In the genomic region with DNA sequence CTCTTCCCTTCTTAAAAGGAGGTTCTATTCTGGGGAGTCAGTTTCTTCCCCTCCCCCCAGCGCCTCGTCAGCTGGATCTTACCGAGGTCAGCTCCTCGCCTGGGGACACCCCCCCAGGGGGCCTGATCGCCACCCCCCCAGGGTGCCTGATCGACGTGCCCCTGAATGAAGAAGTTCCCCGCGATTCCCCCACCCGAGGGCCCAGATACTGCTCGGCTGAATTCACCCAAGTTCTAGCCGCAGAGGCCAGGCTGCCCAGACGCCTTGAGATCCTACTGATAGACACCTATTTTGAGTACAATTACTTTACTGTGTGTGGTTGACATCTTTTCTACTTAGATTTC, we compare ENCODE assay signal across 8 cellular contexts. TPM values are rescaled to one million over a fixed set of nuclear protein-coding genes. Genes with fewer than 3 reads are reported as not detected.
DNase-seq lines count a peak whose midpoint lies in the region; TF ChIP-seq lines count a peak whose summit lies in the region.

No MANE protein-coding gene starts in this region.

- H3K27ac ChIP-seq in ACC112 (ENCODE audit: low read depth, low read length) (no peak overlapping the region), HUES48 (ENCODE audit: low read depth, low read length) (no peak overlapping the region), mammary epithelial cell (ENCODE audit: insufficient read depth, low read depth, low read length) (no peak overlapping the region)

- dilution Hi-C loops in mammary epithelial cell (cut with HindIII; ENCODE audit: low sequenced_read_pairs): no loop called here

- no peak for TF ChIP-seq POLR2A in lower leg skin (IDR thresholded peaks at IDR 0.05)

- H4K20me1 ChIP-seq in mammary epithelial cell (ENCODE audit: insufficient read depth, low read length): no peaks in the 10 kb centered on the region

- TF ChIP-seq CTCF in mammary epithelial cell (conservative IDR thresholded peaks at IDR 0.05 in 1 of 2, IDR thresholded peaks at IDR 0.05 in 1 of 2; ENCODE audit: extremely low read depth in 1 of 2, insufficient read depth in 1 of 2, low read depth in 1 of 2, low read length in 2 of 2) (no peak), lower leg skin (IDR thresholded peaks at IDR 0.05) (no peak)

- H3K4me3 ChIP-seq in ACC112 (ENCODE audit: low read depth, low read length): peak overlapping the region; percentile 91
- peak overlapping the region; percentile 85 for H3K4me3 ChIP-seq in HUES48 (ENCODE audit: low read depth, low read length)
- H3K4me3 ChIP-seq in mammary epithelial cell (replicated peaks in 1 of 3; ENCODE audit: insufficient read depth in 1 of 3, low read depth in 2 of 3, low read length in 3 of 3): peak overlapping the region; percentile 54 to 82 (median 72)
- H3K4me3 ChIP-seq in lower leg skin (ENCODE audit: low read depth, poor library complexity, severe bottlenecking): no peak overlapping the region

- H2AFZ ChIP-seq in ACC112 (ENCODE audit: low read length, unreplicated experiment): no peak overlapping the region
- H2AFZ ChIP-seq in mammary epithelial cell (ENCODE audit: low read depth, low read length): peak overlapping the region; percentile 91

- H3K9ac ChIP-seq in HUES48 (ENCODE audit: low read depth, low read length) (0 out of 2 replicates have a peak overlapping the region, but pooled peaks have one; percentile 35), mammary epithelial cell (ENCODE audit: insufficient read depth, low read length) (no peak overlapping the region)

- H3K36me3 ChIP-seq in ACC112 (ENCODE audit: insufficient read depth, low read length): no peaks in the 10 kb centered on the region
- 0 out of 2 replicates have a peak, but pooled peaks cover 11% of the 10 kb centered on the region for H3K36me3 ChIP-seq in HUES48 (ENCODE audit: control insufficient read depth, insufficient read depth, low read length)
- no peaks in the 10 kb centered on the region for H3K36me3 ChIP-seq in mammary epithelial cell (ENCODE audit: insufficient read depth, low read length)

- H3K4me2 ChIP-seq in mammary epithelial cell (ENCODE audit: insufficient read depth, low read depth, low read length): peak overlapping the region; percentile 96

- DNase-seq in mammary epithelial cell (no peak), myocyte (ENCODE audit: low read depth) (peak; percentile 45), lower leg skin (ENCODE audit: low spot score in 2 of 2) (no peak), NCI-H345 (lab: John Stamatoyannopoulos, UW) (no peak), NCI-H774 (lab: John Stamatoyannopoulos, UW) (no peak), NOMO-1 treated with dmso at 0.1 percent for 144 hours (lab: John Stamatoyannopoulos, UW; ENCODE audit: unreplicated experiment) (no peak)

- H3K4me1 ChIP-seq in ACC112 (ENCODE audit: control insufficient read depth, insufficient read depth, low read length, unreplicated experiment) (peaks cover 30% of the 10 kb centered on the region), HUES48 (ENCODE audit: control insufficient read depth, insufficient read depth, low read length) (peaks cover 8% of the 10 kb centered on the region), mammary epithelial cell (ENCODE audit: insufficient read depth, low read length) (peaks cover 36% of the 10 kb centered on the region)

- no TSS peak for BruUV-seq in mammary epithelial cell (replicated peaks; lab: Mats Ljungman, UMichigan)

- H3K9me3 ChIP-seq in HUES48 (ENCODE audit: control insufficient read depth, insufficient read depth, low read length) (no peaks in the 10 kb centered on the region), mammary epithelial cell (replicated peaks; ENCODE audit: insufficient read depth, low read length) (no peaks in the 10 kb centered on the region)

- intact Hi-C loops in mammary epithelial cell (cut with micrococcal nuclease) (loop anchor here (5.0 kb wide), 1 partner anchor 60 kb away; no protein-coding TSS in a partner anchor), lower leg skin (cut with DNase I; ENCODE audit: low total_unique reads) (no loop called here)

- H3K27me3 ChIP-seq in ACC112 (ENCODE audit: insufficient read depth, low read length) (no peaks in the 10 kb centered on the region), HUES48 (ENCODE audit: control insufficient read depth, insufficient read depth, low read length) (peaks cover 33% of the 10 kb centered on the region), mammary epithelial cell (ENCODE audit: insufficient read depth, low read length) (no peaks in the 10 kb centered on the region)

- in situ Hi-C loops in mammary epithelial cell (cut with MboI; ENCODE audit: low sequenced_read_pairs in 2 of 2): no loop called here

- H3K79me2 ChIP-seq in ACC112 (ENCODE audit: control insufficient read depth, insufficient read depth, low read length, unreplicated experiment) (peaks cover 45% of the 10 kb centered on the region), mammary epithelial cell (ENCODE audit: insufficient read depth, low read length) (peaks cover 35% of the 10 kb centered on the region)

- WGBS in mammary epithelial cell (ENCODE audit: low coverage, missing lambda C conversion rate): 47% methylated on average over 2 of the region's 13 CpGs
- WGBS in lower leg skin, 2 donors: 12 to 13% methylated on average over 10 to 13 of the region's 13 CpGs

- CTCF ChIA-PET in mammary epithelial cell (lab: Charles Lee; ENCODE audit: low non-redundant PET): no interaction called here

RNA-seq across cellular contexts. Expression of a gene that starts 1.4 kb away (rescaled TPM):
- total RNA-seq in mammary epithelial cell (10 to 100 TPM; 14.2 to 30.4 TPM), myocyte (114 and 126 TPM in 2 replicates), lower leg skin (10 to 100 TPM; 22.1 to 66.3 (median 27.7) TPM)
- polyA plus RNA-seq in mammary epithelial cell: 7.3 TPM
- polyA minus RNA-seq in mammary epithelial cell: 74.8 TPM
- polyA plus RNA-seq in myocyte (2012): 71.0 TPM

RNA-seq across cellular contexts. Expression of a gene that starts 25.2 kb away (rescaled TPM):
- 10 to 100 TPM; 19.2 to 26.6 TPM for total RNA-seq in mammary epithelial cell
- polyA plus RNA-seq in mammary epithelial cell: 14.5 TPM
- 10.2 TPM for polyA minus RNA-seq in mammary epithelial cell
- total RNA-seq in myocyte: 27.1 and 28.6 TPM in 2 replicates
- polyA plus RNA-seq in myocyte (2012): 20.8 TPM
- total RNA-seq in lower leg skin: 10 to 100 TPM; 14.0 to 21.0 (median 18.8) TPM

RNA-seq across cellular contexts. Expression of a gene that starts 29.9 kb away (rescaled TPM):
- total RNA-seq in mammary epithelial cell (10 to 100 TPM; 64.7 to 74.4 TPM), myocyte (50.3 and 59.1 TPM in 2 replicates), lower leg skin (10 to 100 TPM; 15.4 to 29.8 (median 19.5) TPM)
- polyA plus RNA-seq in mammary epithelial cell: 88.6 TPM
- polyA minus RNA-seq in mammary epithelial cell: 35.0 TPM
- polyA plus RNA-seq in myocyte (2012): 219 TPM

RNA-seq across cellular contexts. Expression of a gene that starts 45.1 kb away (rescaled TPM):
- total RNA-seq in mammary epithelial cell (10 to 100 TPM; 31.3 to 44.5 TPM), myocyte (48.1 and 53.4 TPM in 2 replicates), lower leg skin (10 to 100 TPM; 13.8 to 30.0 (median 19.4) TPM)
- 73.2 TPM for polyA plus RNA-seq in mammary epithelial cell
- polyA minus RNA-seq in mammary epithelial cell: 77.1 TPM
- polyA plus RNA-seq in myocyte (2012): 119 TPM

RNA-seq across cellular contexts. Expression of a gene that starts 56.5 kb away (rescaled TPM):
- total RNA-seq in mammary epithelial cell (10 to 100 TPM; 49.8 to 83.9 TPM), myocyte (103 and 112 TPM in 2 replicates), lower leg skin (10 to 100 TPM; 55.1 to 70.8 (median 61.6) TPM)
- polyA plus RNA-seq in mammary epithelial cell: 155 TPM
- 129 TPM for polyA minus RNA-seq in mammary epithelial cell
- polyA plus RNA-seq in myocyte (2012): 110 TPM
